In genomic region chr1:117821782-117822447, GRCh38 we compare ENCODE assay signal across 12 cellular contexts.
DNase-seq lines count a peak whose midpoint lies in the region; ATAC-seq and TF ChIP-seq lines count a peak whose summit lies in the region.
"Had no signal": no experiment of that assay in that cellular context is flagged by ENCODE, and none has a peak within 500 bp of the region (broad histone marks: within the 10 kb centered on the region; RNA-seq: fewer than 3 reads in every experiment).

No MANE protein-coding gene starts in this region.

- H3K4ac ChIP-seq in mesenchymal stem cell (ENCODE audit: low read depth in 1 of 2, low read length in 2 of 2), result peak overlapping the region; percentile 82 to 99

- no peak overlapping the region for H3K4me2 ChIP-seq in mesenchymal stem cell (ENCODE audit: low read length, poor library complexity, severe bottlenecking)

- H2BK12ac ChIP-seq in mesenchymal stem cell (ENCODE audit: low read length in 2 of 2), result peak overlapping the region; percentile 95 to 98

- no peak overlapping the region for H2AFZ ChIP-seq in mesenchymal stem cell (ENCODE audit: low read depth, low read length)

- H2BK5ac ChIP-seq in mesenchymal stem cell (ENCODE audit: low read depth, low read length, poor library complexity, severe bottlenecking), result peak overlapping the region; percentile 25

- H3K9ac ChIP-seq in mesenchymal stem cell (ENCODE audit: low read length), result no peak overlapping the region

- H3K18ac ChIP-seq in mesenchymal stem cell (ENCODE audit: low read depth in 1 of 2, low read length in 2 of 2), result peak overlapping the region; percentile 96

- peak; percentile 81 for DNase-seq in AG09309 (ENCODE audit: low read depth)
- DNase-seq in NCI-H2029 (lab: John Stamatoyannopoulos, UW), result peak; percentile 69
- peak; percentile 97 for DNase-seq in choroid plexus epithelial cell (ENCODE audit: low read depth)
- peak; percentile 94 for DNase-seq in mesenchymal stem cell
- DNase-seq in activated effector memory CD4-positive, alpha-beta T cell treated with anti-CD3 and anti-CD28 coated beads, Interleukin-2, amount 50 U/mL, for 16 hours, result no peak
- no peak for DNase-seq in activated CD4-positive, alpha-beta T cell treated with anti-CD3 and anti-CD28 coated beads for 4 hours
- no peak for DNase-seq in GM13976 (ENCODE audit: low spot score)
- DNase-seq in CD4-positive, alpha-beta T cell, result no peak
- DNase-seq: activated CD4-positive, alpha-beta T cell treated with anti-CD3 and anti-CD28 coated beads, Interleukin-2, amount 50 U/mL, for 48 hours; head of caudate nucleus; NCI-H2081; stimulated activated CD4-positive, alpha-beta T cell treated with anti-CD3 and anti-CD28 coated beads, Interleukin-2, amount 100 ng/mL, for 24 hours had no signal

- H3K79me1 ChIP-seq in mesenchymal stem cell (replicated peaks; ENCODE audit: low read length, poor library complexity, severe bottlenecking), result no peaks in the 10 kb centered on the region

- peaks cover 12% of the 10 kb centered on the region for H3K4me1 ChIP-seq in mesenchymal stem cell (ENCODE audit: control insufficient read depth, insufficient read depth, low read depth, low read length)

- H3K14ac ChIP-seq in mesenchymal stem cell (ENCODE audit: low read length in 2 of 2), result no peak overlapping the region

- peaks cover 14% of the 10 kb centered on the region for H3K27me3 Mint-ChIP-seq in CD4-positive, alpha-beta T cell

- no peak for TF ChIP-seq CTCF in AG09309 (IDR thresholded peaks at IDR 0.05; ENCODE audit: control insufficient read depth, insufficient read depth, low read depth, low read length, missing control alignments)
- TF ChIP-seq CTCF in choroid plexus epithelial cell (conservative IDR thresholded peaks at IDR 0.05; ENCODE audit: low read depth, low read length), result no peak
- no peak for TF ChIP-seq CTCF in GM13976 (IDR thresholded peaks at IDR 0.05; ENCODE audit: borderline replicate concordance, control extremely low read depth, extremely low read depth, insufficient read depth, missing control alignments)
- TF ChIP-seq CTCF in CD4-positive, alpha-beta T cell (IDR thresholded peaks at IDR 0.05), result no peak

- no peak overlapping the region for H3K4me3 Mint-ChIP-seq in CD4-positive, alpha-beta T cell

- in situ Hi-C loops in GM13976 (cut with MboI; ENCODE audit: low sequenced_read_pairs, unreplicated experiment), result no loop called here

- H3K23ac ChIP-seq in mesenchymal stem cell (ENCODE audit: low read length in 2 of 2), result no peak overlapping the region

- peaks cover 7% of the 10 kb centered on the region for H3K9me3 Mint-ChIP-seq in CD4-positive, alpha-beta T cell

- H3K4me1 Mint-ChIP-seq in CD4-positive, alpha-beta T cell (ENCODE audit: low read depth), result no peaks in the 10 kb centered on the region

- peak overlapping the region; percentile 98 for H2BK15ac ChIP-seq in mesenchymal stem cell (ENCODE audit: low read depth, poor library complexity, severe bottlenecking)

- H4K91ac ChIP-seq in mesenchymal stem cell (ENCODE audit: low read length), result peak overlapping the region; percentile 99

- 87% methylated on average over 2 of the region's 3 CpGs for WGBS in mesenchymal stem cell

- intact Hi-C loops in CD4-positive, alpha-beta T cell (cut with DNase I, micrococcal nuclease), result no loop called here

- peak overlapping the region; percentile 85 for H3K27ac ChIP-seq in mesenchymal stem cell (ENCODE audit: low read length, poor library complexity, severe bottlenecking)
- no peak overlapping the region for H3K27ac ChIP-seq in CD4-positive, alpha-beta T cell (ENCODE audit: low read depth, low read length)

- H4K8ac ChIP-seq in mesenchymal stem cell (ENCODE audit: low read length), result peak overlapping the region; percentile 99

- peak overlapping the region; percentile 88 for H2BK120ac ChIP-seq in mesenchymal stem cell (ENCODE audit: low read depth, low read length)

- POLR2A ChIA-PET in CD4-positive, alpha-beta T cell (lab: Charles Lee), result no interaction called here

- CTCF ChIA-PET in CD4-positive, alpha-beta T cell (lab: Charles Lee), result no interaction called here

- H3K36me3 Mint-ChIP-seq in CD4-positive, alpha-beta T cell (ENCODE audit: low read depth), result no peaks in the 10 kb centered on the region

- no peaks in the 10 kb centered on the region for H3K36me3 ChIP-seq in mesenchymal stem cell (ENCODE audit: control insufficient read depth in 1 of 2, insufficient read depth in 2 of 2, low read depth in 1 of 2, low read length in 2 of 2)

- no peak overlapping the region for H3K4me3 ChIP-seq in AG09309 (ENCODE audit: control insufficient read depth, low read depth, low read length)
- H3K4me3 ChIP-seq in choroid plexus epithelial cell (ENCODE audit: low read depth, low read length), result no peak overlapping the region
- H3K4me3 ChIP-seq in mesenchymal stem cell (ENCODE audit: insufficient read depth in 1 of 2, low read depth in 1 of 2, low read length in 2 of 2), result no peak overlapping the region

- no peaks in the 10 kb centered on the region for H3K27me3 ChIP-seq in mesenchymal stem cell (ENCODE audit: control insufficient read depth in 1 of 2, insufficient read depth in 1 of 2, low read length in 2 of 2)
- H3K27me3 ChIP-seq in CD4-positive, alpha-beta T cell (ENCODE audit: control insufficient read depth, insufficient read depth, low read length), result no peaks in the 10 kb centered on the region

- H3K27ac Mint-ChIP-seq in CD4-positive, alpha-beta T cell, result no peak overlapping the region

- H2AK5ac ChIP-seq in mesenchymal stem cell (ENCODE audit: low read length, severe bottlenecking), result no peak overlapping the region

- H3K9me3 ChIP-seq in mesenchymal stem cell (ENCODE audit: control insufficient read depth, low read length), result no peaks in the 10 kb centered on the region
- H3K9me3 ChIP-seq in CD4-positive, alpha-beta T cell (ENCODE audit: control insufficient read depth, low read length), result peaks cover 7% of the 10 kb centered on the region

- ATAC-seq in CD4-positive, alpha-beta T cell (ENCODE audit: poor library complexity), result no peak

Comparison
In these comparisons a context has a peak if more than half of its experiments do, and no peak if none do; other contexts are left out.
1. DNase-seq: peak in AG09309 (single experiment), NCI-H2029 (single experiment), choroid plexus epithelial cell (single experiment) and mesenchymal stem cell (single experiment); none in activated effector memory CD4-positive, alpha-beta T cell treated with anti-CD3 and anti-CD28 coated beads, Interleukin-2, amount 50 U/mL, for 16 hours (single experiment), activated CD4-positive, alpha-beta T cell treated with anti-CD3 and anti-CD28 coated beads for 4 hours (0 of 2), GM13976 (single experiment) and CD4-positive, alpha-beta T cell (0 of 10).